ENCODE assay signal across 8 cellular contexts in genomic region chr2:113240915-113241911, GRCh38. TPM values are rescaled to one million over a fixed set of nuclear protein-coding genes. Genes with fewer than 3 reads are reported as not detected.
A peak's percentile ranks its signal among the peaks of the same experiment; 100 is the strongest.
DNase-seq lines count a peak whose midpoint lies in the region; ATAC-seq and TF ChIP-seq lines count a peak whose summit lies in the region.

No MANE protein-coding gene starts in this region.

- POLR2A ChIA-PET in CD4-positive, alpha-beta T cell (lab: Charles Lee): no interaction called here

- H3K4me1 Mint-ChIP-seq in CD4-positive, alpha-beta T cell (ENCODE audit: low read depth): peaks cover 13% of the 10 kb centered on the region

- no peak overlapping the region for H3K27ac ChIP-seq in CD4-positive, alpha-beta T cell (ENCODE audit: low read depth, low read length)

- no peak for TF ChIP-seq CTCF in CD4-positive, alpha-beta T cell (IDR thresholded peaks at IDR 0.05)

- intact Hi-C loops in posterior vena cava (cut with DNase I): no loop called here
- intact Hi-C loops in CD4-positive, alpha-beta T cell (cut with DNase I, micrococcal nuclease): no loop called here

- H3K27ac Mint-ChIP-seq in CD4-positive, alpha-beta T cell: no peak overlapping the region

- H3K9me3 Mint-ChIP-seq in CD4-positive, alpha-beta T cell: no peaks in the 10 kb centered on the region

- H3K27me3 ChIP-seq in CD4-positive, alpha-beta T cell (ENCODE audit: control insufficient read depth, insufficient read depth, low read length): no peaks in the 10 kb centered on the region

- no peaks in the 10 kb centered on the region for H3K9me3 ChIP-seq in CD4-positive, alpha-beta T cell (ENCODE audit: control insufficient read depth, low read length)

- CTCF ChIA-PET in CD4-positive, alpha-beta T cell (lab: Charles Lee): no interaction called here

- no peaks in the 10 kb centered on the region for H3K36me3 Mint-ChIP-seq in CD4-positive, alpha-beta T cell (ENCODE audit: low read depth)

- ATAC-seq in CD4-positive, alpha-beta T cell (ENCODE audit: poor library complexity): no peak

- H3K27me3 Mint-ChIP-seq in CD4-positive, alpha-beta T cell: no peaks in the 10 kb centered on the region

- peak; percentile 57 for DNase-seq in activated T-cell treated with anti-CD3 and anti-CD28 coated beads for 24 hours (ENCODE audit: low read depth)
- DNase-seq in activated T-cell treated with anti-CD3 and anti-CD28 coated beads, Interleukin-2, amount 50 U/mL, for 1 hour: no peak
- peak; percentile 74 for DNase-seq in activated CD8-positive, alpha-beta memory T cell treated with anti-CD3 and anti-CD28 coated beads for 24 hours
- peak; percentile 97 for DNase-seq in fibroblast of peridontal ligament (ENCODE audit: extremely low read depth)
- DNase-seq in posterior vena cava (ENCODE audit: low spot score): peak; percentile 91
- DNase-seq in NCI-H2107 (lab: John Stamatoyannopoulos, UW): no peak
- no peak for DNase-seq in CD4-positive, alpha-beta T cell
- DNase-seq in NCI-H82 treated with DMSO at 0.1 percent for 48 hours (lab: John Stamatoyannopoulos, UW; ENCODE audit: unreplicated experiment): no peak

- no peak overlapping the region for H3K4me3 Mint-ChIP-seq in CD4-positive, alpha-beta T cell

RNA-seq across cellular contexts. Expression of gene PAX8, which starts 37.5 kb away (rescaled TPM):
- 1 to 10 TPM in 1 of 2 donors, under 1 TPM in 1; 0.19 to 3.6 TPM for total RNA-seq in posterior vena cava
- under 1 TPM; 0.36 to 0.52 TPM for total RNA-seq in CD4-positive, alpha-beta T cell

Comparison
In these comparisons a context has a peak if more than half of its experiments do, and no peak if none do; other contexts are left out.
1. DNase-seq: peak in activated T-cell treated with anti-CD3 and anti-CD28 coated beads for 24 hours (single experiment), activated CD8-positive, alpha-beta memory T cell treated with anti-CD3 and anti-CD28 coated beads for 24 hours (single experiment), fibroblast of peridontal ligament (single experiment) and posterior vena cava (single experiment); none in activated T-cell treated with anti-CD3 and anti-CD28 coated beads, Interleukin-2, amount 50 U/mL, for 1 hour (single experiment), NCI-H2107 (single experiment), CD4-positive, alpha-beta T cell (0 of 10) and NCI-H82 treated with DMSO at 0.1 percent for 48 hours (single experiment).